In the genomic region with DNA sequence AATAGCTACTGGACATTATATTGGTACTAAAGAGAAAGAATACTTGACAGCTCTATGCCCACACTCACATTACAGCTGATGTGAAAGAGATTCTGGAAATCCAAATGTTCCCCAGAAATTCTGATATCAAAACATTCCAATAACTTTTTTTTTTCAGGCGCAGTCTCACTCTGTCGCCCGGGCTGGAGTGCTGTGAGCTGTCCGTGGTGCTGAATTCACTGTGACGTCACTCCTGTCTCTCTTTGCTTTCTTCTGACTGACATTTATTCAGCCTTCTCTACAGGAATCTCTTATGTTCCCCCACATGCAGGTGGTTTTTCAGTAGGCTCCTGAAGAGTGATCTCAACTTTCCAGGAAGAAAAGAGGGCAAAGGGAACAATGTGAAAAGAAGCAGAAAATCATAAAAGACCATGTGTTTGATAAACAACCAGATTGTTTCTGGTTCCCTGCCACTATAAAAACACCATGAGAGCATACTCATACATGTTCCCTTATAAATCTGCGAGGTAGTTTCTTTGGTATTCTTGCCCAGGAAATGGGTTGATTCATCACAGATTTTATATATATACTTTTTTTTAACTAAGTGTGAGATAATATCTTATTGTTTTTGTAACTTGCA, we compare ENCODE assay signal across 8 cellular contexts. TPM values are rescaled to one million over a fixed set of nuclear protein-coding genes. Genes with fewer than 3 reads are reported as not detected.
DNase-seq lines count a peak whose midpoint lies in the region; ATAC-seq and TF ChIP-seq lines count a peak whose summit lies in the region.

No MANE protein-coding gene starts in this region.

- peaks cover 40 to 49% of the 10 kb centered on the region in 2 donors for H3K27me3 Mint-ChIP-seq in CD4-positive, alpha-beta memory T cell
- peaks cover 52% of the 10 kb centered on the region for H3K27me3 Mint-ChIP-seq in mesothelial cell of epicardium (ENCODE audit: low read depth)

- intact Hi-C loops in CD4-positive, alpha-beta memory T cell (cut with micrococcal nuclease) = no loop called here

- ATAC-seq in HG02588 (IDR thresholded peaks at IDR 0.05; ENCODE audit: unreplicated experiment) = no peak
- ATAC-seq in GM19452 (IDR thresholded peaks at IDR 0.05; ENCODE audit: unreplicated experiment) = no peak

- H3K36me3 Mint-ChIP-seq in CD4-positive, alpha-beta memory T cell = no peaks in the 10 kb centered on the region
- H3K36me3 Mint-ChIP-seq in mesothelial cell of epicardium = no peaks in the 10 kb centered on the region

- POLR2A ChIA-PET in CD4-positive, alpha-beta memory T cell (lab: Charles Lee; ENCODE audit: partially characterized antibody) = no interaction called here

- TF ChIP-seq CTCF in mesothelial cell of epicardium (IDR thresholded peaks at IDR 0.05; ENCODE audit: unreplicated experiment) = no peak

- no peak overlapping the region for H3K27ac ChIP-seq in CD4-positive, alpha-beta memory T cell (ENCODE audit: low read depth, low read length)

- peak overlapping the region in 1 of 7 donors; percentile 69 for H3K27ac Mint-ChIP-seq in CD4-positive, alpha-beta memory T cell
- H3K27ac Mint-ChIP-seq in mesothelial cell of epicardium = no peak overlapping the region

- no peaks in the 10 kb centered on the region for H3K36me3 ChIP-seq in CD4-positive, alpha-beta memory T cell (ENCODE audit: insufficient read depth, low read length)

- H3K4me3 Mint-ChIP-seq in CD4-positive, alpha-beta memory T cell = peak overlapping the region in 1 of 8 donors; percentile 21
- no peak overlapping the region for H3K4me3 Mint-ChIP-seq in mesothelial cell of epicardium

- no peaks in the 10 kb centered on the region for H3K4me1 ChIP-seq in CD4-positive, alpha-beta memory T cell (ENCODE audit: insufficient read depth, low read length)

- H3K4me3 ChIP-seq in CD4-positive, alpha-beta memory T cell (ENCODE audit: low read length in 2 of 2) = no peak overlapping the region

- H3K4me1 Mint-ChIP-seq in CD4-positive, alpha-beta memory T cell = no peaks in the 10 kb centered on the region
- H3K4me1 Mint-ChIP-seq in mesothelial cell of epicardium = no peaks in the 10 kb centered on the region

- CTCF ChIA-PET in CD4-positive, alpha-beta memory T cell (lab: Charles Lee; ENCODE audit: partially characterized antibody) = no interaction called here

- H3K9me3 ChIP-seq in CD4-positive, alpha-beta memory T cell (ENCODE audit: control insufficient read depth in 1 of 2, low read length in 2 of 2) = no peaks in the 10 kb centered on the region

- DNase-seq in CD4-positive, alpha-beta memory T cell = peak; percentile 51 to 67 (median 59)
- DNase-seq in LoVo (ENCODE audit: low spot score) (peak; percentile 72), mesothelial cell of epicardium (ENCODE audit: low spot score in 2 of 2, unreplicated experiment in 2 of 2) (peak; percentile 74 to 92)
- DNase-seq in activated CD4-positive, alpha-beta T cell treated with anti-CD3 and anti-CD28 coated beads for 48 hours = peak; percentile 72
- DNase-seq in effector CD4-positive, alpha-beta T cell = peak; percentile 44
- peak; percentile 12 to 50 for DNase-seq in stimulated activated CD8-positive, alpha-beta memory T cell treated with anti-CD3 and anti-CD28 coated beads, Interleukin-4, amount 100 ng/mL, for 4 hours (ENCODE audit: low read depth in 2 of 2, low spot score in 1 of 2)

- peaks cover 0 to 7% (median 0%) of the 10 kb centered on the region in 8 donors for H3K9me3 Mint-ChIP-seq in CD4-positive, alpha-beta memory T cell
- H3K9me3 Mint-ChIP-seq in mesothelial cell of epicardium = no peaks in the 10 kb centered on the region

- H3K27me3 ChIP-seq in CD4-positive, alpha-beta memory T cell (ENCODE audit: insufficient read depth, low read length) = no peaks in the 10 kb centered on the region

RNA-seq across cellular contexts. Expression of gene S100A7A, which starts 6.2 kb away (rescaled TPM):
- not detected for total RNA-seq in CD4-positive, alpha-beta memory T cell
- polyA plus RNA-seq in CD4-positive, alpha-beta memory T cell = not detected
- total RNA-seq in mesothelial cell of epicardium = not detected in 3 replicates

RNA-seq across cellular contexts. Expression of gene S100A8, which starts 31.7 kb away (rescaled TPM):
- under 1 TPM in 1 of 2 experiments, not detected in 1; 0.73 TPM for total RNA-seq in CD4-positive, alpha-beta memory T cell
- polyA plus RNA-seq in CD4-positive, alpha-beta memory T cell = 1 to 10 TPM; 1.6 to 4.0 TPM
- not detected in 3 replicates for total RNA-seq in mesothelial cell of epicardium

RNA-seq across cellular contexts. Expression of gene S100A7, which starts 37.9 kb away (rescaled TPM):
- not detected for total RNA-seq in CD4-positive, alpha-beta memory T cell
- polyA plus RNA-seq in CD4-positive, alpha-beta memory T cell = not detected
- total RNA-seq in mesothelial cell of epicardium = not detected in 3 replicates

RNA-seq across cellular contexts. Expression of gene S100A12, which starts 47.1 kb away (rescaled TPM):
- not detected for total RNA-seq in CD4-positive, alpha-beta memory T cell
- polyA plus RNA-seq in CD4-positive, alpha-beta memory T cell = under 1 TPM in 1 of 2 donors, not detected in 1; 0.95 TPM
- not detected in 3 replicates for total RNA-seq in mesothelial cell of epicardium

Comparison
In these comparisons a context has a peak if more than half of its experiments do, and no peak if none do; other contexts are left out.
1. DNase-seq: peak in every context shown above with its lines; median percentile 83 in mesothelial cell of epicardium; 72 in LoVo; 72 in activated CD4-positive, alpha-beta T cell treated with anti-CD3 and anti-CD28 coated beads for 48 hours; 59 in CD4-positive, alpha-beta memory T cell; 44 in effector CD4-positive, alpha-beta T cell; 31 in stimulated activated CD8-positive, alpha-beta memory T cell treated with anti-CD3 and anti-CD28 coated beads, Interleukin-4, amount 100 ng/mL, for 4 hours.